ENCODE assay signal across 1 cellular context in the genomic region with DNA sequence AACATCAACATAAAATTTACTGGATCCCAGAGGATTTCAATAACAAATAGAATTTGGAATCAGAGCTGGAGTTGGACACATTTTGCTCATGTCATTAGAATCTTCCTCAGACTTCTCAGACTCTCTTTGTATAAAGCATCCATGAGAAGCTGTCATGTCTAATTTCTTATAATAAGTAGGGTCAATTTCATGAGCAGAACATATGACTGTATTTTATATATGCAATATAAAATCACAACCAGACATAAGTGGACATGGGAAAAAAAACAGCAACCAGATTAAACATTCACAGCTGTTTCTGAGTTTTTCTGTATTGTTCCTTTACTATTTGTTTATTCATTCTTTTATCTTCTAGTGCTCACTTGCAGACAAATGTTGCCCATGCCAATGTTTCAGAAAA.
TF ChIP-seq lines count a peak whose summit lies in the region.

No MANE protein-coding gene starts in this region.

TF ChIP-seq in IMR-90, 13 proteins besides CTCF, POLR2A, EP300 and RAD21 (continued from another document):
- TF ChIP-seq, protein P1, sequence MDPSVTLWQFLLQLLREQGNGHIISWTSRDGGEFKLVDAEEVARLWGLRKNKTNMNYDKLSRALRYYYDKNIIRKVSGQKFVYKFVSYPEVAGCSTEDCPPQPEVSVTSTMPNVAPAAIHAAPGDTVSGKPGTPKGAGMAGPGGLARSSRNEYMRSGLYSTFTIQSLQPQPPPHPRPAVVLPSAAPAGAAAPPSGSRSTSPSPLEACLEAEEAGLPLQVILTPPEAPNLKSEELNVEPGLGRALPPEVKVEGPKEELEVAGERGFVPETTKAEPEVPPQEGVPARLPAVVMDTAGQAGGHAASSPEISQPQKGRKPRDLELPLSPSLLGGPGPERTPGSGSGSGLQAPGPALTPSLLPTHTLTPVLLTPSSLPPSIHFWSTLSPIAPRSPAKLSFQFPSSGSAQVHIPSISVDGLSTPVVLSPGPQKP (IDR thresholded peaks at IDR 0.05; ENCODE audit: borderline replicate concordance, low read depth, low read length): no peak
- TF ChIP-seq RCOR1 (IDR thresholded peaks at IDR 0.05; ENCODE audit: insufficient replicate concordance, low read length) (no peak), MXI1 (IDR thresholded peaks at IDR 0.05; ENCODE audit: borderline replicate concordance, low read depth, low read length) (no peak), NFE2L2 (IDR thresholded peaks at IDR 0.05; ENCODE audit: low read depth, low read length) (no peak)
